2 cellular contexts compared by ENCODE assay signal in the genomic region with DNA sequence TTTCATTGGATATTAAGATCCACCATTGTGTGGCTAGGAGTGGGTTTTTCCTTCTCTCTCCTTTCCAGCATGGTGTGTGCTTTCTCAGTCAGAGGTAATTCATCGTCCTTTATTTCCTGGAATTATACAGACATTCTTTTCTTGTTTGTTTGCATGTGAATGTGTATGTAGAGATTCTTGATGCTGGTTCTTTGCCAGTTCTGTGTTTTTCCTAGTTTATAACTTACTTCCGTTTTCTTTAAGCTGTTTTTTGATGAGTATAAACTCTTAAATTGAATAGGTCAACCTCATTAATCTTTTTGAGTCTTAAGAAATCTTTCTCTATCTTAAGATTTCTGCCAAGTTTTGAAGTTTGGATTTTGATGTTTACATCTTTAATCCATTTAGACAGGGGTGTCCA.
TF ChIP-seq lines count a peak whose summit lies in the region.

No MANE protein-coding gene starts in this region.

TF ChIP-seq in IMR-90, 13 proteins besides CTCF, POLR2A, EP300 and RAD21:
- TF ChIP-seq RCOR1 (IDR thresholded peaks at IDR 0.05; ENCODE audit: insufficient replicate concordance, low read length) (no peak), BHLHE40 (IDR thresholded peaks at IDR 0.05; ENCODE audit: low read depth, low read length) (no peak), NFE2L2 (IDR thresholded peaks at IDR 0.05; ENCODE audit: low read depth, low read length) (no peak), CEBPB (IDR thresholded peaks at IDR 0.05; ENCODE audit: low read depth, low read length) (no peak), FOS (IDR thresholded peaks at IDR 0.05; ENCODE audit: low read depth, low read length) (no peak), MAFK (IDR thresholded peaks at IDR 0.05; ENCODE audit: low read depth, low read length) (no peak), SMC3 (IDR thresholded peaks at IDR 0.05; ENCODE audit: low read depth, low read length) (no peak), MAZ (IDR thresholded peaks at IDR 0.05; ENCODE audit: borderline replicate concordance, low read depth, low read length) (no peak), RFX5 (IDR thresholded peaks at IDR 0.05; ENCODE audit: low read depth, low read length) (no peak), CHD1 (IDR thresholded peaks at IDR 0.05; ENCODE audit: low read depth, low read length) (no peak), MXI1 (IDR thresholded peaks at IDR 0.05; ENCODE audit: borderline replicate concordance, low read depth, low read length) (no peak)
- TF ChIP-seq, protein P1, sequence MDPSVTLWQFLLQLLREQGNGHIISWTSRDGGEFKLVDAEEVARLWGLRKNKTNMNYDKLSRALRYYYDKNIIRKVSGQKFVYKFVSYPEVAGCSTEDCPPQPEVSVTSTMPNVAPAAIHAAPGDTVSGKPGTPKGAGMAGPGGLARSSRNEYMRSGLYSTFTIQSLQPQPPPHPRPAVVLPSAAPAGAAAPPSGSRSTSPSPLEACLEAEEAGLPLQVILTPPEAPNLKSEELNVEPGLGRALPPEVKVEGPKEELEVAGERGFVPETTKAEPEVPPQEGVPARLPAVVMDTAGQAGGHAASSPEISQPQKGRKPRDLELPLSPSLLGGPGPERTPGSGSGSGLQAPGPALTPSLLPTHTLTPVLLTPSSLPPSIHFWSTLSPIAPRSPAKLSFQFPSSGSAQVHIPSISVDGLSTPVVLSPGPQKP (IDR thresholded peaks at IDR 0.05; ENCODE audit: borderline replicate concordance, low read depth, low read length), result no peak
- TF ChIP-seq, protein P2, sequence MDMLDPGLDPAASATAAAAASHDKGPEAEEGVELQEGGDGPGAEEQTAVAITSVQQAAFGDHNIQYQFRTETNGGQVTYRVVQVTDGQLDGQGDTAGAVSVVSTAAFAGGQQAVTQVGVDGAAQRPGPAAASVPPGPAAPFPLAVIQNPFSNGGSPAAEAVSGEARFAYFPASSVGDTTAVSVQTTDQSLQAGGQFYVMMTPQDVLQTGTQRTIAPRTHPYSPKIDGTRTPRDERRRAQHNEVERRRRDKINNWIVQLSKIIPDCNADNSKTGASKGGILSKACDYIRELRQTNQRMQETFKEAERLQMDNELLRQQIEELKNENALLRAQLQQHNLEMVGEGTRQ (IDR thresholded peaks at IDR 0.05; ENCODE audit: low read depth, low read length), result no peak

TF ChIP-seq in endothelial cell of umbilical vein, 7 proteins besides CTCF, POLR2A, EP300 and RAD21:
- no peak for TF ChIP-seq EZH2 (IDR thresholded peaks at IDR 0.05; ENCODE audit: borderline replicate concordance, low read depth, low read length, severe bottlenecking)
- no peak for TF ChIP-seq MYC (IDR thresholded peaks at IDR 0.05; ENCODE audit: low read depth, low read length)
- TF ChIP-seq GATA2 (IDR thresholded peaks at IDR 0.05; ENCODE audit: insufficient read depth, insufficient read length, low read depth, low read length), result no peak
